Comparison of ENCODE assay signal across 32 cellular contexts in the genomic region with DNA sequence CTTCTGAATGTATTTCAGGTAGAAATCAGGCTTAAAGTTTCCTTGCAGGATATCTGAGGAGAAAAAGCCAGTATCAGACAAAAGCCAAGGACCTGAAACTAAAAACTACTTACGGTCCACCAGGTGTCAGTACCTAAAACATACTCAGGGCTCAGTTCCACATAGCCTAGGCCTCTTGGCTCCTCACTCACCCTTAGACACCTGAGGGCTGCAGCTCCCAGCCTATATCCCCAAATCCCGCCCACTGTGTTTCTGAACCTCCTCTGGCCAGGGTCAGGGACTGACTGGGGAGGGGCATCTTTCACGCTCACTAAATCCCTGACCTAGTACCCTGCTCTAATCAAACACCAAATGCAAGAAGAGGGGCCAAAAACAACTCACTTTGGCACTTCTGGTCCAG. TPM values are rescaled to one million over a fixed set of nuclear protein-coding genes. Genes with fewer than 3 reads are reported as not detected.
A peak's percentile ranks its signal among the peaks of the same experiment; 100 is the strongest.
DNase-seq lines count a peak whose midpoint lies in the region; ATAC-seq and TF ChIP-seq lines count a peak whose summit lies in the region.
"Had no signal": no experiment of that assay in that cellular context is flagged by ENCODE, and none has a peak within 500 bp of the region (broad histone marks: within the 10 kb centered on the region; RNA-seq: fewer than 3 reads in every experiment).

No MANE protein-coding gene starts in this region.

- peaks cover 63% of the 10 kb centered on the region for H3K36me3 ChIP-seq in BE2C

- no peaks in the 10 kb centered on the region for H3K4me1 Mint-ChIP-seq in activated naive CD8-positive, alpha-beta T cell treated with anti-CD3 and anti-CD28 coated beads, Interleukin-2, amount 50 U/mL, for 24 hours
- H3K4me1 Mint-ChIP-seq in activated naive CD8-positive, alpha-beta T cell treated with anti-CD3 and anti-CD28 coated beads for 36 hours = no peaks in the 10 kb centered on the region
- H3K4me1 Mint-ChIP-seq: GM23338 had no signal

- no peak for TF ChIP-seq CTCF in RWPE1 (conservative IDR thresholded peaks at IDR 0.05; ENCODE audit: low read depth)
- no peak for TF ChIP-seq CTCF in BE2C (IDR thresholded peaks at IDR 0.05; ENCODE audit: low read depth, low read length)

- CTCF ChIA-PET in RWPE1 (lab: Yijun Ruan, JAX) = no interaction called here

- H3K4me3 ChIP-seq in BE2C (ENCODE audit: low read depth, low read length) = no peak overlapping the region
- H3K4me3 ChIP-seq: BLaER1, GM23338, PC-9 had no signal

- POLR2A ChIA-PET in RWPE1 (lab: Yijun Ruan, JAX; ENCODE audit: low non-redundant PET) = interaction anchor here (0.7 kb wide), 1 partner anchor 192 kb away, joined by 12 read pairs; no protein-coding TSS in a partner anchor

- H3K36me3 Mint-ChIP-seq in activated naive CD8-positive, alpha-beta T cell treated with anti-CD3 and anti-CD28 coated beads, Interleukin-2, amount 50 U/mL, for 24 hours (ENCODE audit: low read depth) = peaks cover 39% of the 10 kb centered on the region
- H3K36me3 Mint-ChIP-seq in activated naive CD8-positive, alpha-beta T cell treated with anti-CD3 and anti-CD28 coated beads for 36 hours = peaks cover 24% of the 10 kb centered on the region

- no peak for DNase-seq in activated naive CD8-positive, alpha-beta T cell treated with anti-CD3 and anti-CD28 coated beads, Interleukin-2, amount 50 U/mL, for 24 hours
- no peak for DNase-seq in activated naive CD8-positive, alpha-beta T cell treated with anti-CD3 and anti-CD28 coated beads for 36 hours
- DNase-seq in RWPE1 (ENCODE audit: low spot score) (no peak), islet precursor cell (peak; percentile 35), BE2C (no peak), NCI-H82 (lab: John Stamatoyannopoulos, UW) (no peak)
- no peak for DNase-seq in activated naive CD4-positive, alpha-beta T cell (lab: John Stamatoyannopoulos, UW)
- DNase-seq: 8988T; CD4-positive, CD25-positive, alpha-beta regulatory T cell; DMS53; HCEC 1CT; KBM-7; MV-4-11; NCI-H1105; NCI-H146; NCI-H1930; NCI-H2107; NCI-H446; NCI-H524 treated with DMSO at 0.1 percent for 48 hours; NCI-H774; PC-9; RPMI8226; SHP77 had no signal

- H3K4me3 Mint-ChIP-seq in activated naive CD8-positive, alpha-beta T cell treated with anti-CD3 and anti-CD28 coated beads, Interleukin-2, amount 50 U/mL, for 24 hours = no peak overlapping the region
- no peak overlapping the region for H3K4me3 Mint-ChIP-seq in activated naive CD8-positive, alpha-beta T cell treated with anti-CD3 and anti-CD28 coated beads for 36 hours
- H3K4me3 Mint-ChIP-seq: GM23338 had no signal

- no peaks in the 10 kb centered on the region for H3K27me3 ChIP-seq in BE2C
- H3K27me3 ChIP-seq: BLaER1 had no signal

- H3K27ac ChIP-seq in RWPE1 = peak overlapping the region; percentile 55
- H3K27ac ChIP-seq: BLaER1, PC-9 had no signal

- H3K4me1 ChIP-seq in BE2C = no peaks in the 10 kb centered on the region
- H3K4me1 ChIP-seq: BLaER1 had no signal

- no peaks in the 10 kb centered on the region for H3K27me3 Mint-ChIP-seq in activated naive CD8-positive, alpha-beta T cell treated with anti-CD3 and anti-CD28 coated beads, Interleukin-2, amount 50 U/mL, for 24 hours
- H3K27me3 Mint-ChIP-seq in activated naive CD8-positive, alpha-beta T cell treated with anti-CD3 and anti-CD28 coated beads for 36 hours = no peaks in the 10 kb centered on the region
- H3K27me3 Mint-ChIP-seq: CD4-positive, CD25-positive, alpha-beta regulatory T cell had no signal

- no peaks in the 10 kb centered on the region for H3K9me3 Mint-ChIP-seq in activated naive CD8-positive, alpha-beta T cell treated with anti-CD3 and anti-CD28 coated beads, Interleukin-2, amount 50 U/mL, for 24 hours
- H3K9me3 Mint-ChIP-seq in activated naive CD8-positive, alpha-beta T cell treated with anti-CD3 and anti-CD28 coated beads for 36 hours = no peaks in the 10 kb centered on the region
- H3K9me3 Mint-ChIP-seq: CD4-positive, CD25-positive, alpha-beta regulatory T cell; GM23338 had no signal

- ATAC-seq in activated naive CD8-positive, alpha-beta T cell treated with anti-CD3 and anti-CD28 coated beads, Interleukin-2, amount 50 U/mL, for 24 hours = peak; percentile 15
- ATAC-seq in HG02571 (IDR thresholded peaks at IDR 0.05; ENCODE audit: unreplicated experiment) = no peak
- ATAC-seq: GM23338 had no signal

- no peaks in the 10 kb centered on the region for H3K9me3 ChIP-seq in BE2C
- H3K9me3 ChIP-seq: BLaER1 had no signal

- H3K27ac Mint-ChIP-seq in activated naive CD8-positive, alpha-beta T cell treated with anti-CD3 and anti-CD28 coated beads, Interleukin-2, amount 50 U/mL, for 24 hours = no peak overlapping the region
- no peak overlapping the region for H3K27ac Mint-ChIP-seq in activated naive CD8-positive, alpha-beta T cell treated with anti-CD3 and anti-CD28 coated beads for 36 hours
- H3K27ac Mint-ChIP-seq: GM23338 had no signal

RNA-seq across cellular contexts. Expression of gene ROGDI, which starts 8.8 kb away (rescaled TPM):
- total RNA-seq in activated naive CD8-positive, alpha-beta T cell treated with anti-CD3 and anti-CD28 coated beads for 36 hours = 1 to 10 TPM; 3.0 to 3.2 TPM
- polyA plus RNA-seq in BE2C (2012; ENCODE audit: insufficient read depth, insufficient read length, low read depth) = 246 TPM

RNA-seq across cellular contexts. Expression of gene SMIM22, which starts 16.1 kb away (rescaled TPM):
- not detected for total RNA-seq in activated naive CD8-positive, alpha-beta T cell treated with anti-CD3 and anti-CD28 coated beads for 36 hours
- 5.6 TPM for polyA plus RNA-seq in BE2C (2012; ENCODE audit: insufficient read depth, insufficient read length, low read depth)
- total RNA-seq: CD4-positive, CD25-positive, alpha-beta regulatory T cell; Daoy; G401; GM23338; HT1080; LHCN-M2; SK-MEL-5 had no signal
- polyA plus RNA-seq: CD4-positive, CD25-positive, alpha-beta regulatory T cell had no signal

RNA-seq across cellular contexts. Expression of gene SEPTIN12, which starts 23.1 kb away (rescaled TPM):
- not detected for total RNA-seq in activated naive CD8-positive, alpha-beta T cell treated with anti-CD3 and anti-CD28 coated beads for 36 hours
- not detected for polyA plus RNA-seq in BE2C (2012; ENCODE audit: insufficient read depth, insufficient read length, low read depth)
- total RNA-seq: Daoy, G401, GM23338, HT1080, LHCN-M2, MCF 10A, PC-9, SK-MEL-5 had no signal
- polyA plus RNA-seq: CD4-positive, CD25-positive, alpha-beta regulatory T cell; GM23338 had no signal

RNA-seq across cellular contexts. Expression of gene GLYR1, which starts 35.8 kb away (rescaled TPM):
- total RNA-seq in activated naive CD8-positive, alpha-beta T cell treated with anti-CD3 and anti-CD28 coated beads for 36 hours = 10 to 100 TPM; 89.4 to 90.0 TPM
- polyA plus RNA-seq in BE2C (2012; ENCODE audit: insufficient read depth, insufficient read length, low read depth) = 124 TPM

RNA-seq across cellular contexts. Expression of gene UBN1, which starts 36.0 kb away (rescaled TPM):
- 10 to 100 TPM; 30.1 to 30.7 TPM for total RNA-seq in activated naive CD8-positive, alpha-beta T cell treated with anti-CD3 and anti-CD28 coated beads for 36 hours
- 40.3 TPM for polyA plus RNA-seq in BE2C (2012; ENCODE audit: insufficient read depth, insufficient read length, low read depth)
